9 cellular contexts compared by ENCODE assay signal in the genomic region with DNA sequence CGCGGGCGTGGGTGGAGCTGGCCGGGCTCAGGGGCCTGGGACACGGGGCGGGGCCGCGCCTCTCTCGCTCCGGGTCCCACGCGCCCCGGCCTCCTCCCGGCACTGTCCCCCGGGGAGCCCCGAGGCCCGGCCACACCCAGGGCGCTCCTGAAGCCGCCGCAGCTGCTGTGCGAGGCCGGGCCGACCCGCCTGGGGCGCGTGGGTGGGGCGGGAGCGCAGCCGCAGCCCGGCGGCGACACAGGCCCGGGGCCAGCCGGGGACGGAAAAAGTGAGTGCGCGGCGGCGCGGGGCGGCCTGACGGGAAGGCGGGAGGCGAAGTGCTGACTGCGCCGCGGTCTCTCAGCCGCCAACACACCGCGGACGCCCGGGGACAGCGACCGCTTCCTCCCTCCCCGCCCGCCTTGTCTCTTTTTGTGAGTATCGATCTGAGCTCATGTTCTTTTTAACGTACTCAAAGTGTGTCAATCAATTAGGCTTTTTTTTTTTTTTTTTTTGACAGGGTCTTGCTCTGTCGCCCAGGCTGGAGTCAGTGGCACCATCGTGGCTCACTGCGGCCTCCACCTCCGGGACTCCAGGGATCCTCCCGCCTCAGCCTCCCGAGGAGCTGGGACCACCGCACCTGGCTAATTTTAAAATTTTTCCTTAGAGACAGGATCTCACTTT. TPM values are rescaled to one million over a fixed set of nuclear protein-coding genes. Genes with fewer than 3 reads are reported as not detected.
DNase-seq lines count a peak whose midpoint lies in the region; ATAC-seq and TF ChIP-seq lines count a peak whose summit lies in the region.
"Had no signal": no experiment of that assay in that cellular context is flagged by ENCODE, and none has a peak within 500 bp of the region (broad histone marks: within the 10 kb centered on the region; RNA-seq: fewer than 3 reads in every experiment).

No MANE protein-coding gene starts in this region.

- intact Hi-C loops in activated naive CD4-positive, alpha-beta T cell treated with anti-CD3 and anti-CD28 coated beads for 36 hours (cut with micrococcal nuclease) = loop anchor here (1.0 to 5.0 kb wide), 6 partner anchors 15 to 742 kb away; a partner anchor contains a TSS
- intact Hi-C loops in heart left ventricle (cut with DNase I) = no loop called here
- intact Hi-C loops in aorta (cut with DNase I) = no loop called here

- TF ChIP-seq POLR2A in GM18505 (IDR thresholded peaks at IDR 0.05; ENCODE audit: borderline replicate concordance, extremely low read depth, insufficient read depth, insufficient read length) (peak; percentile 46), Peyer's patch (IDR thresholded peaks at IDR 0.05) (no peak), heart left ventricle (IDR thresholded peaks at IDR 0.05) (no peak)

- H3K4me3 ChIP-seq in Peyer's patch (peak overlapping the region; percentile 37 to 59 (median 48)), heart left ventricle (peak overlapping the region in 10 of 12 donors; percentile 34 to 57 (median 48)), retinal pigment epithelial cell (ENCODE audit: low read length) (peak overlapping the region; percentile 14), aorta (ENCODE audit: low read length in 2 of 2) (peak overlapping the region; percentile 7 to 21)

- CTCF ChIA-PET in activated naive CD4-positive, alpha-beta T cell treated with anti-CD3 and anti-CD28 coated beads for 36 hours (lab: Charles Lee) = interaction anchor here (0.9 kb wide), 1 partner anchor 15 kb away, joined by 4 read pairs; no protein-coding TSS in a partner anchor

- H3K4me1 ChIP-seq in Peyer's patch = peaks cover 0 to 22% (median 9%) of the 10 kb centered on the region in 4 donors
- H3K4me1 ChIP-seq in heart left ventricle = peaks cover 0 to 35% (median 17%) of the 10 kb centered on the region in 12 donors
- H3K4me1 ChIP-seq in aorta (ENCODE audit: control insufficient read depth in 1 of 2, insufficient read depth in 2 of 2, low read length in 2 of 2) = no peaks in the 10 kb centered on the region

- peak in 3 of 6 experiments; percentile 45 to 61 (median 49) for TF ChIP-seq CTCF in Peyer's patch (IDR thresholded peaks at IDR 0.05)
- peak in 7 of 12 donors; percentile 13 to 47 (median 24) for TF ChIP-seq CTCF in heart left ventricle (IDR thresholded peaks at IDR 0.05)
- TF ChIP-seq CTCF in retinal pigment epithelial cell (conservative IDR thresholded peaks at IDR 0.05; ENCODE audit: low read depth, low read length) = no peak

- ATAC-seq in GM18505 (IDR thresholded peaks at IDR 0.05; ENCODE audit: unreplicated experiment) (peak; percentile 69), HG02763 (IDR thresholded peaks at IDR 0.05; ENCODE audit: unreplicated experiment) (peak; percentile 66), heart left ventricle (peak; percentile 59 to 91 (median 80)), aorta (ENCODE audit: low FRiP score) (peak; percentile 94)

- peaks cover 5% of the 10 kb centered on the region for H3K9me3 Mint-ChIP-seq in activated naive CD4-positive, alpha-beta T cell treated with anti-CD3 and anti-CD28 coated beads for 36 hours

- peak overlapping the region; percentile 74 for H3K27ac Mint-ChIP-seq in activated naive CD4-positive, alpha-beta T cell treated with anti-CD3 and anti-CD28 coated beads for 36 hours

- no peaks in the 10 kb centered on the region for H3K36me3 Mint-ChIP-seq in activated naive CD4-positive, alpha-beta T cell treated with anti-CD3 and anti-CD28 coated beads for 36 hours (ENCODE audit: low read depth)

- H3K27ac ChIP-seq in Peyer's patch = peak overlapping the region; percentile 32 to 74 (median 52)
- H3K27ac ChIP-seq in heart left ventricle = peak overlapping the region; percentile 25 to 80 (median 68)
- no peak overlapping the region for H3K27ac ChIP-seq in aorta (ENCODE audit: low read depth in 1 of 2, low read length in 2 of 2)

- peaks cover 37% of the 10 kb centered on the region for H3K4me1 Mint-ChIP-seq in activated naive CD4-positive, alpha-beta T cell treated with anti-CD3 and anti-CD28 coated beads for 36 hours (ENCODE audit: low read depth)

- 5 to 8% (median 6%) methylated on average over 49 to 65 of the region's 65 CpGs for WGBS in heart left ventricle, 4 donors
- WGBS in aorta, 2 donors = 3 to 4% methylated on average over 53 to 65 of the region's 65 CpGs

- DNase-seq in Peyer's patch (peak; percentile 59 to 86 (median 79)), heart left ventricle (peak; percentile 84 to 90 (median 87)), retinal pigment epithelial cell (ENCODE audit: low read depth) (no peak), aorta (peak; percentile 87 to 97), SK-N-DZ (ENCODE audit: low spot score) (no peak)
- peak; percentile 90 for DNase-seq in activated naive CD4-positive, alpha-beta T cell treated with anti-CD3 and anti-CD28 coated beads for 36 hours

- H3K27me3 Mint-ChIP-seq in activated naive CD4-positive, alpha-beta T cell treated with anti-CD3 and anti-CD28 coated beads for 36 hours (ENCODE audit: low read depth) = peaks cover 6% of the 10 kb centered on the region

- H3K27me3 ChIP-seq in Peyer's patch (no peaks in the 10 kb centered on the region), heart left ventricle (no peaks in the 10 kb centered on the region), aorta (ENCODE audit: control insufficient read depth in 1 of 2, insufficient read depth in 2 of 2, low read length in 1 of 2) (no peaks in the 10 kb centered on the region)

- H3K9me3 ChIP-seq in Peyer's patch = no peaks in the 10 kb centered on the region
- no peaks in the 10 kb centered on the region for H3K9me3 ChIP-seq in heart left ventricle
- H3K9me3 ChIP-seq in aorta (ENCODE audit: control insufficient read depth, low read length) = no peaks in the 10 kb centered on the region

- H3K36me3 ChIP-seq in Peyer's patch = no peaks in the 10 kb centered on the region
- no peaks in the 10 kb centered on the region for H3K36me3 ChIP-seq in heart left ventricle
- no peaks in the 10 kb centered on the region for H3K36me3 ChIP-seq in aorta (ENCODE audit: control insufficient read depth in 1 of 2, insufficient read depth in 2 of 2, low read length in 1 of 2)

- H3K4me3 Mint-ChIP-seq in activated naive CD4-positive, alpha-beta T cell treated with anti-CD3 and anti-CD28 coated beads for 36 hours = peak overlapping the region; percentile 56

RNA-seq across cellular contexts. Expression of a gene that starts 14.5 kb away (rescaled TPM):
- total RNA-seq in Peyer's patch (1 to 10 TPM in 2 of 4 donors, not detected in 2; 1.6 to 2.7 TPM), heart left ventricle (1 to 10 TPM in 5 of 9 donors, under 1 TPM in 4; 0.27 to 7.6 (median 1.3) TPM), aorta (under 1 TPM; 0.39 to 0.75 TPM)
- 1 to 10 TPM; 6.9 to 8.3 TPM for total RNA-seq in activated naive CD4-positive, alpha-beta T cell treated with anti-CD3 and anti-CD28 coated beads for 36 hours
- polyA plus RNA-seq in heart left ventricle (1 to 10 TPM; 3.3 to 4.7 TPM), aorta (not detected)
- 1.4 and 1.5 TPM in 2 replicates for polyA plus RNA-seq in SK-N-DZ (2014; cell fraction: cytosol; rRNA removed)
- 0.53 and 2.6 TPM in 2 replicates for polyA plus RNA-seq in SK-N-DZ (2014; cell fraction: nucleus; rRNA removed)

RNA-seq across cellular contexts. Expression of a gene that starts 25.3 kb away (rescaled TPM):
- total RNA-seq in Peyer's patch (under 1 TPM in 1 of 4 donors, not detected in 3; 0.54 TPM), heart left ventricle (not detected), aorta (not detected)
- total RNA-seq in activated naive CD4-positive, alpha-beta T cell treated with anti-CD3 and anti-CD28 coated beads for 36 hours = not detected
- polyA plus RNA-seq in heart left ventricle (not detected), aorta (not detected)
- 8.1 and 9.9 TPM in 2 replicates for polyA plus RNA-seq in SK-N-DZ (2014; cell fraction: cytosol; rRNA removed)
- polyA plus RNA-seq in SK-N-DZ (2014; cell fraction: nucleus; rRNA removed) = 55.7 and 73.8 TPM in 2 replicates
- total RNA-seq: renal cortical epithelial cell had no signal

RNA-seq across cellular contexts. Expression of a gene that starts 35.2 kb away (rescaled TPM):
- total RNA-seq in Peyer's patch = 10 to 100 TPM; 35.5 to 73.3 (median 55.9) TPM
- not detected for total RNA-seq in activated naive CD4-positive, alpha-beta T cell treated with anti-CD3 and anti-CD28 coated beads for 36 hours
- 1 to 10 TPM in 1 of 9 donors, under 1 TPM in 4, not detected in 4; 0.21 to 1.4 (median 0.45) TPM for total RNA-seq in heart left ventricle
- polyA plus RNA-seq in heart left ventricle = under 1 TPM; 0.07 to 0.50 TPM
- under 1 TPM in 1 of 2 donors, not detected in 1; 0.26 TPM for total RNA-seq in aorta
- polyA plus RNA-seq in aorta = 1 to 10 TPM in 1 of 2 donors, not detected in 1; 6.4 TPM
- 63.5 and 81.6 TPM in 2 replicates for polyA plus RNA-seq in SK-N-DZ (2014; cell fraction: cytosol; rRNA removed)
- 78.8 and 121 TPM in 2 replicates for polyA plus RNA-seq in SK-N-DZ (2014; cell fraction: nucleus; rRNA removed)

Comparison
In these comparisons a context has a peak if more than half of its experiments do, and no peak if none do; other contexts are left out.
1. DNase-seq: peak in Peyer's patch (3 of 3), activated naive CD4-positive, alpha-beta T cell treated with anti-CD3 and anti-CD28 coated beads for 36 hours (single experiment), heart left ventricle (5 of 5) and aorta (2 of 2); none in retinal pigment epithelial cell (single experiment) and SK-N-DZ (single experiment).
2. H3K27ac ChIP-seq: peak in Peyer's patch (4 of 4) and heart left ventricle (12 of 12); none in aorta (0 of 2).
3. RNA of a gene that starts 35.2 kb away (total RNA-seq): 35.5 to 73.3 TPM in Peyer's patch; 0.21 to 1.4 TPM in heart left ventricle, 0.26 TPM in aorta and not detected in activated naive CD4-positive, alpha-beta T cell treated with anti-CD3 and anti-CD28 coated beads for 36 hours; every median in the first group is over 10 times any median in the second.
4. Peak in every context shown above with its lines, with median percentiles within 50 percentile points of each other: ATAC-seq and H3K4me3 ChIP-seq.